In genomic region chr19:13839938-13840750, GRCh38 we compare ENCODE assay signal across 8 cellular contexts. TPM values are rescaled to one million over a fixed set of nuclear protein-coding genes. Genes with fewer than 3 reads are reported as not detected.
DNase-seq lines count a peak whose midpoint lies in the region; ATAC-seq, FAIRE-seq and TF ChIP-seq lines count a peak whose summit lies in the region.

No MANE protein-coding gene starts in this region.

- POLR2A ChIA-PET in PC-9 (lab: Charles Lee; ENCODE audit: unreplicated experiment), result interaction anchor here (0.6 to 1.9 kb wide), 7 partner anchors 12 to 45 kb away, joined by 3 to 20 read pairs (median 4); partner anchors contain the start of gene ZSWIM4

- H3K4me3 ChIP-seq in PC-9, result peak overlapping the region; percentile 61
- H3K4me3 ChIP-seq in iPS-18c (ENCODE audit: insufficient read depth, low read depth, low read length), result peak overlapping the region; percentile 20

- H3K27me3 ChIP-seq in PC-9 (ENCODE audit: insufficient read depth, low read depth), result no peaks in the 10 kb centered on the region

- TF ChIP-seq CTCF in PC-9 (conservative IDR thresholded peaks at IDR 0.05), result no peak

- intact Hi-C loops in PC-9 (cut with micrococcal nuclease; ENCODE audit: unreplicated experiment), result loop anchor here (1.0 to 10.0 kb wide), 3 partner anchors 7 to 1055 kb away; partner anchors contain the start of gene ZSWIM4

- H3K9me3 ChIP-seq in PC-9 (ENCODE audit: insufficient read depth, low read depth), result no peaks in the 10 kb centered on the region
- no peaks in the 10 kb centered on the region for H3K9me3 ChIP-seq in iPS-18c (ENCODE audit: control insufficient read depth, insufficient read depth, low read length)

- CTCF ChIA-PET in PC-9 (lab: Charles Lee), result interaction anchor here (0.6 to 0.7 kb wide), 2 partner anchors 66 to 165 kb away, joined by 3 to 18 read pairs; no protein-coding TSS in a partner anchor

- ATAC-seq in HG02759 (IDR thresholded peaks at IDR 0.05; ENCODE audit: unreplicated experiment), result no peak

- peaks cover 84% of the 10 kb centered on the region for H3F3A ChIP-seq in PC-9 (ENCODE audit: insufficient read depth, low read depth)

- H3K27ac ChIP-seq in PC-9 (peak overlapping the region; percentile 97), angular gyrus (ENCODE audit: low read depth, low read length) (peak overlapping the region; percentile 88)

- no peaks in the 10 kb centered on the region for H3K9me2 ChIP-seq in PC-9 (ENCODE audit: insufficient read depth)

- H4K20me1 ChIP-seq in PC-9 (ENCODE audit: insufficient read depth), result peaks cover 42% of the 10 kb centered on the region

- no peak for DNase-seq in GM18507 (ENCODE audit: extremely low spot score, insufficient read length, low read depth)
- DNase-seq in PC-9, result peak; percentile 90 to 91
- peak; percentile 61 for DNase-seq in stimulated activated naive CD4-positive, alpha-beta T cell treated with Interleukin-2 at 50 U/mL for 16 hours (lab: John Stamatoyannopoulos, UW)
- no peak for DNase-seq in NCI-H345 treated with DMSO at 0.1 percent for 48 hours (lab: John Stamatoyannopoulos, UW; ENCODE audit: unreplicated experiment)
- DNase-seq in NCI-H510A (lab: John Stamatoyannopoulos, UW), result no peak

- FAIRE-seq in GM18507 (lab: Jason Lieb, UNC), result peak; percentile 35

- H3K4me1 ChIP-seq in PC-9 (replicated peaks; ENCODE audit: insufficient read depth), result peaks cover 72% of the 10 kb centered on the region

- peaks cover 15% of the 10 kb centered on the region for H3K36me3 ChIP-seq in PC-9 (ENCODE audit: low read depth)

- no peak overlapping the region for H2AFZ ChIP-seq in PC-9

- peak overlapping the region; percentile 100 for H3K4me2 ChIP-seq in PC-9

- BruUV-seq in PC-9 (replicated peaks; lab: Mats Ljungman, UMichigan), result no TSS peak

- peaks cover 78% of the 10 kb centered on the region for H3K79me2 ChIP-seq in PC-9 (ENCODE audit: low read depth)

RNA-seq across cellular contexts. Expression of gene NANOS3, which starts 36.8 kb away (rescaled TPM):
- total RNA-seq in PC-9 (2021), result 1.7 and 2.1 TPM in 2 replicates

RNA-seq across cellular contexts. Expression of gene ZSWIM4, which starts 44.9 kb away (rescaled TPM):
- 15.2 and 15.8 TPM in 2 replicates for total RNA-seq in PC-9 (2021)

Comparison
In these comparisons a context has a peak if more than half of its experiments do, and no peak if none do; other contexts are left out.
1. DNase-seq: peak in PC-9 (2 of 2) and stimulated activated naive CD4-positive, alpha-beta T cell treated with Interleukin-2 at 50 U/mL for 16 hours (single experiment); none in GM18507 (single experiment), NCI-H345 treated with DMSO at 0.1 percent for 48 hours (single experiment) and NCI-H510A (single experiment).